Comparison of ENCODE assay signal across 10 cellular contexts in genomic region chr6:5950448-5950847, GRCh38. TPM values are rescaled to one million over a fixed set of nuclear protein-coding genes. Genes with fewer than 3 reads are reported as not detected.
DNase-seq lines count a peak whose midpoint lies in the region; ATAC-seq and TF ChIP-seq lines count a peak whose summit lies in the region.
"Had no signal": no experiment of that assay in that cellular context is flagged by ENCODE, and none has a peak within 500 bp of the region (broad histone marks: within the 10 kb centered on the region; RNA-seq: fewer than 3 reads in every experiment).

No MANE protein-coding gene starts in this region.

- no peak overlapping the region for H3K27ac Mint-ChIP-seq in endothelial cell (ENCODE audit: unreplicated experiment)
- H3K27ac Mint-ChIP-seq in stimulated activated naive B cell treated with anti-CD40 and anti-IgM and Interleukin-4, amounts not matched to agents 10 μg/mL and 1 μg/mL and 100 μg/mL, for 72 hours = no peak overlapping the region

- peak in 2 of 3 experiments; percentile 4 to 6 for DNase-seq in activated CD8-positive, alpha-beta memory T cell treated with anti-CD3 and anti-CD28 coated beads for 48 hours (ENCODE audit: low read depth in 2 of 3, low spot score in 2 of 3)
- DNase-seq in activated CD8-positive, alpha-beta memory T cell treated with anti-CD3 and anti-CD28 coated beads, Interleukin-2, amount 50 U/mL, for 48 hours = no peak
- DNase-seq in MV-4-11 (lab: John Stamatoyannopoulos, UW) (peak; percentile 47), endothelial cell (ENCODE audit: low spot score) (peak; percentile 61), NK-92 (lab: John Stamatoyannopoulos, UW; ENCODE audit: unreplicated experiment) (no peak), NCI-H446 (lab: John Stamatoyannopoulos, UW) (no peak)
- no peak for DNase-seq in stimulated activated naive B cell treated with anti-CD40 and anti-IgM and Interleukin-4, amounts not matched to agents 10 μg/mL and 1 μg/mL and 100 μg/mL, for 72 hours

- no peaks in the 10 kb centered on the region for H3K9me3 Mint-ChIP-seq in endothelial cell (ENCODE audit: unreplicated experiment)
- peaks cover 0 to 1% of the 10 kb centered on the region in 2 donors for H3K9me3 Mint-ChIP-seq in stimulated activated naive B cell treated with anti-CD40 and anti-IgM and Interleukin-4, amounts not matched to agents 10 μg/mL and 1 μg/mL and 100 μg/mL, for 72 hours
- H3K9me3 Mint-ChIP-seq: IgD-negative memory B cell had no signal

- peak; percentile 79 for TF ChIP-seq CTCF in endothelial cell (IDR thresholded peaks at IDR 0.05; ENCODE audit: unreplicated experiment)

- no peaks in the 10 kb centered on the region for H3K4me1 Mint-ChIP-seq in endothelial cell (ENCODE audit: unreplicated experiment)
- no peaks in the 10 kb centered on the region for H3K4me1 Mint-ChIP-seq in stimulated activated naive B cell treated with anti-CD40 and anti-IgM and Interleukin-4, amounts not matched to agents 10 μg/mL and 1 μg/mL and 100 μg/mL, for 72 hours
- H3K4me1 Mint-ChIP-seq: IgD-negative memory B cell had no signal

- no peak overlapping the region for H3K4me3 Mint-ChIP-seq in endothelial cell (ENCODE audit: unreplicated experiment)
- H3K4me3 Mint-ChIP-seq in stimulated activated naive B cell treated with anti-CD40 and anti-IgM and Interleukin-4, amounts not matched to agents 10 μg/mL and 1 μg/mL and 100 μg/mL, for 72 hours = no peak overlapping the region
- H3K4me3 Mint-ChIP-seq: IgD-negative memory B cell had no signal

- peak; percentile 48 to 57 for ATAC-seq in stimulated activated naive B cell treated with anti-CD40 and anti-IgM and Interleukin-4, amounts not matched to agents 10 μg/mL and 1 μg/mL and 100 μg/mL, for 72 hours (replicated peaks)
- no peak for ATAC-seq in GM21390 (IDR thresholded peaks at IDR 0.05; ENCODE audit: unreplicated experiment)

- H3K27me3 Mint-ChIP-seq in endothelial cell (ENCODE audit: unreplicated experiment) = no peaks in the 10 kb centered on the region
- H3K27me3 Mint-ChIP-seq in stimulated activated naive B cell treated with anti-CD40 and anti-IgM and Interleukin-4, amounts not matched to agents 10 μg/mL and 1 μg/mL and 100 μg/mL, for 72 hours = peaks cover 16 to 44% of the 10 kb centered on the region in 2 donors

- H3K36me3 Mint-ChIP-seq in endothelial cell (ENCODE audit: low read depth, unreplicated experiment) = no peaks in the 10 kb centered on the region
- no peaks in the 10 kb centered on the region for H3K36me3 Mint-ChIP-seq in stimulated activated naive B cell treated with anti-CD40 and anti-IgM and Interleukin-4, amounts not matched to agents 10 μg/mL and 1 μg/mL and 100 μg/mL, for 72 hours
- H3K36me3 Mint-ChIP-seq: IgD-negative memory B cell had no signal

RNA-seq across cellular contexts. Expression of gene NRN1, which starts 56.3 kb away (rescaled TPM):
- 39.6 TPM for total RNA-seq in endothelial cell (ENCODE audit: unreplicated experiment)
- total RNA-seq: Caco-2 had no signal

Comparison
In these comparisons a context has a peak if more than half of its experiments do, and no peak if none do; other contexts are left out.
1. DNase-seq: peak in activated CD8-positive, alpha-beta memory T cell treated with anti-CD3 and anti-CD28 coated beads for 48 hours (2 of 3), MV-4-11 (single experiment) and endothelial cell (single experiment); none in activated CD8-positive, alpha-beta memory T cell treated with anti-CD3 and anti-CD28 coated beads, Interleukin-2, amount 50 U/mL, for 48 hours (single experiment), stimulated activated naive B cell treated with anti-CD40 and anti-IgM and Interleukin-4, amounts not matched to agents 10 μg/mL and 1 μg/mL and 100 μg/mL, for 72 hours (single experiment), NK-92 (single experiment) and NCI-H446 (0 of 2).